In genomic region chr9:91042541-91042940, GRCh38 we compare ENCODE assay signal across 19 cellular contexts.
"Had no signal": no experiment of that assay in that cellular context is flagged by ENCODE, and none has a peak within 500 bp of the region (broad histone marks: within the 10 kb centered on the region; RNA-seq: fewer than 3 reads in every experiment).

No MANE protein-coding gene starts in this region.

- DNase-seq: colonic mucosa; effector CD4-positive, alpha-beta T cell; endodermal cell; erythroblast; foreskin keratinocyte; left cardiac atrium; left ventricle myocardium inferior; lower lobe of right lung; mesenchymal stem cell; midbrain; naive B cell; stimulated activated CD4-positive, alpha-beta T cell treated with anti-CD3 and anti-CD28 coated beads, Interleukin-2, amount 100 ng/mL, for 48 hours; stimulated activated naive CD8-positive, alpha-beta T cell treated with anti-CD3 and anti-CD28 coated beads, Interleukin-15, Interleukin-2, amounts not matched to agents 100 U/mL and 50 U/mL, for 24 hours had no signal

- ATAC-seq: foreskin keratinocyte; left cardiac atrium; lower lobe of right lung; stimulated activated naive CD8-positive, alpha-beta T cell treated with anti-CD3 and anti-CD28 coated beads, Interleukin-15, Interleukin-2, amounts not matched to agents 100 U/mL and 50 U/mL, for 24 hours had no signal

- H3K4me3 ChIP-seq: colonic mucosa, hepatocyte, left ventricle myocardium inferior, lower lobe of right lung, prostate gland, smooth muscle cell, tibial nerve had no signal

- H3K27me3 ChIP-seq: colonic mucosa, foreskin keratinocyte, hepatocyte, tibial nerve had no signal

- H3K27ac Mint-ChIP-seq: endodermal cell, naive B cell had no signal

- H3K4me1 ChIP-seq: foreskin keratinocyte, parathyroid adenoma, prostate gland had no signal

- H3K9me3 Mint-ChIP-seq: endodermal cell, naive B cell, nephron had no signal

- H3K4me3 Mint-ChIP-seq: endodermal cell, naive B cell, nephron had no signal

- H3K9me3 ChIP-seq: colonic mucosa, left ventricle myocardium inferior, lower lobe of right lung, prostate gland, tibial nerve had no signal

- H3K9ac ChIP-seq: parathyroid adenoma had no signal

- H3K27ac ChIP-seq: colonic mucosa, foreskin keratinocyte, hepatocyte, left ventricle myocardium inferior, lower lobe of right lung, parathyroid adenoma, tibial nerve had no signal

- H3K36me3 Mint-ChIP-seq: naive B cell had no signal

- H3K36me3 ChIP-seq: colonic mucosa, left ventricle myocardium inferior, lower lobe of right lung, prostate gland, tibial nerve had no signal
